8 cellular contexts compared by ENCODE assay signal in genomic region chr19:41327076-41327475, GRCh38. TPM values are rescaled to one million over a fixed set of nuclear protein-coding genes. Genes with fewer than 3 reads are reported as not detected.
DNase-seq lines count a peak whose midpoint lies in the region; ATAC-seq and TF ChIP-seq lines count a peak whose summit lies in the region.

No MANE protein-coding gene starts in this region.

- H3K36me3 ChIP-seq in tibial artery: peaks cover 12 to 50% (median 16%) of the 10 kb centered on the region in 3 donors

- H3K4me1 Mint-ChIP-seq in activated CD8-positive, alpha-beta T cell treated with anti-CD3 and anti-CD28 coated beads, Interleukin-2, amount 10 ng/mL, durations not matched to agents 7 days and 5 days (ENCODE audit: low read depth): peaks cover 73% of the 10 kb centered on the region

- no peaks in the 10 kb centered on the region for H3K9me3 ChIP-seq in tibial artery

- peak overlapping the region; percentile 2 to 9 for H3K4me3 ChIP-seq in tibial artery

- in situ Hi-C loops in GM13976 (cut with MboI; ENCODE audit: low sequenced_read_pairs, unreplicated experiment): no loop called here

- peak; percentile 28 for DNase-seq in activated naive CD4-positive, alpha-beta T cell treated with Interleukin-2 at 50 U/mL for 16 hours
- no peak for DNase-seq in activated naive CD4-positive, alpha-beta T cell treated with anti-CD3 and anti-CD28 coated beads, Interleukin-2, amount 50 U/mL, for 16 hours
- DNase-seq in activated CD8-positive, alpha-beta T cell treated with anti-CD3 and anti-CD28 coated beads, Interleukin-2, amount 10 ng/mL, durations not matched to agents 7 days and 5 days: peak; percentile 49
- DNase-seq in tibial artery (no peak), NCI-H1694 (lab: John Stamatoyannopoulos, UW) (no peak), GM13976 (ENCODE audit: low spot score) (no peak), cerebellar cortex (ENCODE audit: low spot score) (no peak)

- ATAC-seq in activated CD8-positive, alpha-beta T cell treated with anti-CD3 and anti-CD28 coated beads, Interleukin-2, amount 10 ng/mL, durations not matched to agents 7 days and 5 days: no peak

- TF ChIP-seq CTCF in tibial artery (IDR thresholded peaks at IDR 0.05) (no peak), GM13976 (IDR thresholded peaks at IDR 0.05; ENCODE audit: borderline replicate concordance, control extremely low read depth, extremely low read depth, insufficient read depth, missing control alignments) (no peak)

- H3K27me3 Mint-ChIP-seq in activated CD8-positive, alpha-beta T cell treated with anti-CD3 and anti-CD28 coated beads, Interleukin-2, amount 10 ng/mL, durations not matched to agents 7 days and 5 days (ENCODE audit: low read depth): no peaks in the 10 kb centered on the region

- POLR2A ChIA-PET in activated CD8-positive, alpha-beta T cell treated with anti-CD3 and anti-CD28 coated beads, Interleukin-2, amount 10 ng/mL, durations not matched to agents 7 days and 5 days (lab: Charles Lee): interaction anchor here (1.0 to 3.0 kb wide), 9 partner anchors 16 to 64 kb away, joined by 3 to 22 read pairs (median 7); partner anchors contain the start of genes CCDC97 and HNRNPUL1

- H3K27me3 ChIP-seq in layer of hippocampus (ENCODE audit: control insufficient read depth, insufficient read depth, low read length): peaks cover 3% of the 10 kb centered on the region
- no peaks in the 10 kb centered on the region for H3K27me3 ChIP-seq in tibial artery

- CTCF ChIA-PET in activated CD8-positive, alpha-beta T cell treated with anti-CD3 and anti-CD28 coated beads, Interleukin-2, amount 10 ng/mL, durations not matched to agents 7 days and 5 days (lab: Charles Lee): interaction anchor here (0.8 to 2.8 kb wide), 10 partner anchors 10 to 243 kb away, joined by 3 to 12 read pairs (median 5); partner anchors contain the start of gene HNRNPUL1

- H3K36me3 Mint-ChIP-seq in activated CD8-positive, alpha-beta T cell treated with anti-CD3 and anti-CD28 coated beads, Interleukin-2, amount 10 ng/mL, durations not matched to agents 7 days and 5 days (ENCODE audit: low read depth): peaks cover 67% of the 10 kb centered on the region

- peak overlapping the region; percentile 61 for H3K4me3 Mint-ChIP-seq in activated CD8-positive, alpha-beta T cell treated with anti-CD3 and anti-CD28 coated beads, Interleukin-2, amount 10 ng/mL, durations not matched to agents 7 days and 5 days

- H3K27ac Mint-ChIP-seq in activated CD8-positive, alpha-beta T cell treated with anti-CD3 and anti-CD28 coated beads, Interleukin-2, amount 10 ng/mL, durations not matched to agents 7 days and 5 days: peak overlapping the region; percentile 85

- H3K9me3 Mint-ChIP-seq in activated CD8-positive, alpha-beta T cell treated with anti-CD3 and anti-CD28 coated beads, Interleukin-2, amount 10 ng/mL, durations not matched to agents 7 days and 5 days (ENCODE audit: insufficient read depth): no peaks in the 10 kb centered on the region

- intact Hi-C loops in tibial artery (cut with DNase I; ENCODE audit: low total_unique reads): no loop called here

- H3K4me1 ChIP-seq in tibial artery: peaks cover 0 to 67% (median 60%) of the 10 kb centered on the region in 4 donors

- peak overlapping the region; percentile 68 for H3K27ac ChIP-seq in layer of hippocampus (ENCODE audit: low read depth, low read length)
- H3K27ac ChIP-seq in tibial artery: peak overlapping the region; percentile 89 to 93

RNA-seq across cellular contexts. Expression of gene CCDC97, which starts 17.1 kb away (rescaled TPM):
- 10 to 100 TPM; 33.5 to 36.1 TPM for total RNA-seq in activated CD8-positive, alpha-beta T cell treated with anti-CD3 and anti-CD28 coated beads, Interleukin-2, amount 10 ng/mL, durations not matched to agents 7 days and 5 days

RNA-seq across cellular contexts. Expression of gene TGFB1, which starts 26.6 kb away (rescaled TPM):
- total RNA-seq in activated CD8-positive, alpha-beta T cell treated with anti-CD3 and anti-CD28 coated beads, Interleukin-2, amount 10 ng/mL, durations not matched to agents 7 days and 5 days: 100 to 1,000 TPM; 210 to 231 TPM

RNA-seq across cellular contexts. Expression of gene B9D2, which starts 36.9 kb away (rescaled TPM):
- 10 to 100 TPM; 10.6 to 12.8 TPM for total RNA-seq in activated CD8-positive, alpha-beta T cell treated with anti-CD3 and anti-CD28 coated beads, Interleukin-2, amount 10 ng/mL, durations not matched to agents 7 days and 5 days

RNA-seq across cellular contexts. Expression of gene TMEM91, which starts 49.3 kb away (rescaled TPM):
- 1 to 10 TPM; 5.3 to 6.4 TPM for total RNA-seq in activated CD8-positive, alpha-beta T cell treated with anti-CD3 and anti-CD28 coated beads, Interleukin-2, amount 10 ng/mL, durations not matched to agents 7 days and 5 days

Comparison
In these comparisons a context has a peak if more than half of its experiments do, and no peak if none do; other contexts are left out.
1. DNase-seq: peak in activated naive CD4-positive, alpha-beta T cell treated with Interleukin-2 at 50 U/mL for 16 hours (single experiment) and activated CD8-positive, alpha-beta T cell treated with anti-CD3 and anti-CD28 coated beads, Interleukin-2, amount 10 ng/mL, durations not matched to agents 7 days and 5 days (single experiment); none in activated naive CD4-positive, alpha-beta T cell treated with anti-CD3 and anti-CD28 coated beads, Interleukin-2, amount 50 U/mL, for 16 hours (single experiment), tibial artery (0 of 2), NCI-H1694 (single experiment), GM13976 (single experiment) and cerebellar cortex (single experiment).